Comparison of ENCODE assay signal across 12 cellular contexts in genomic region chr16:32281910-32282309, GRCh38. TPM values are rescaled to one million over a fixed set of nuclear protein-coding genes. Genes with fewer than 3 reads are reported as not detected.
A peak's percentile ranks its signal among the peaks of the same experiment; 100 is the strongest.
DNase-seq lines count a peak whose midpoint lies in the region; ATAC-seq, FAIRE-seq and TF ChIP-seq lines count a peak whose summit lies in the region.
"Not testable (repeated sequence)": the region's sequence is repeated elsewhere in the genome, so short reads cannot be mapped to it uniquely, and the experiment has no call there.
"Had no signal": no experiment of that assay in that cellular context is flagged by ENCODE, and none has a peak within 500 bp of the region (broad histone marks: within the 10 kb centered on the region; RNA-seq: fewer than 3 reads in every experiment).

No MANE protein-coding gene starts in this region.

- intact Hi-C loops in Calu3 (cut with micrococcal nuclease; ENCODE audit: unreplicated experiment); HepG2 (cut with micrococcal nuclease; ENCODE audit: unreplicated experiment): not testable (repeated sequence)

- not testable (repeated sequence) for FAIRE-seq in HepG2 (lab: Jason Lieb, UNC)

- DNase-seq in Calu3; activated T-cell treated with anti-CD3 and anti-CD28 coated beads, Interleukin-2, amount 50 U/mL, for 24 hours; activated naive CD8-positive, alpha-beta T cell treated with anti-CD3 and anti-CD28 coated beads, Interleukin-2, amount 10 ng/mL, durations not matched to agents 7 days and 5 days; central memory CD8-positive, alpha-beta T cell (ENCODE audit: low spot score in 2 of 2); HepG2 (ENCODE audit: low spot score); progenitor cell of endocrine pancreas (ENCODE audit: low spot score, unreplicated experiment): not testable (repeated sequence)

- BruUV-seq in Calu3 (replicated peaks; lab: Mats Ljungman, UMichigan); HepG2 (replicated peaks; lab: Mats Ljungman, UMichigan): not testable (repeated sequence)

- not testable (repeated sequence) for H3K27ac ChIP-seq in HepG2 (ENCODE audit: extremely low read length, insufficient read depth, low read length)

- not testable (repeated sequence) for H2AFZ ChIP-seq in HepG2 (ENCODE audit: low read length)

- not testable (repeated sequence) for TF ChIP-seq CTCF in Calu3 (IDR thresholded peaks at IDR 0.05; ENCODE audit: unreplicated experiment); HepG2 (CRISPR knock-in tag; IDR thresholded peaks at IDR 0.05); progenitor cell of endocrine pancreas (IDR thresholded peaks at IDR 0.05; ENCODE audit: unreplicated experiment)

- TF ChIP-seq RAD21 in HepG2 (CRISPR knock-in tag; IDR thresholded peaks at IDR 0.05), result not testable (repeated sequence)

- H3K4me1 Mint-ChIP-seq in Calu3 (ENCODE audit: low read depth, unreplicated experiment); activated T-cell treated with anti-CD3 and anti-CD28 coated beads, Interleukin-2, amount 50 U/mL, for 24 hours (ENCODE audit: low read depth); activated naive CD8-positive, alpha-beta T cell treated with anti-CD3 and anti-CD28 coated beads, Interleukin-2, amount 10 ng/mL, durations not matched to agents 7 days and 5 days; central memory CD8-positive, alpha-beta T cell; progenitor cell of endocrine pancreas (ENCODE audit: low read depth): not testable (repeated sequence)

- not testable (repeated sequence) for H3K27me3 ChIP-seq in HepG2 (ENCODE audit: control insufficient read depth in 1 of 2, insufficient read depth in 2 of 2, low read length in 2 of 2)

- POLR2A ChIA-PET in activated naive CD8-positive, alpha-beta T cell treated with anti-CD3 and anti-CD28 coated beads, Interleukin-2, amount 10 ng/mL, durations not matched to agents 7 days and 5 days (lab: Charles Lee); HepG2 (lab: Yijun Ruan, JAX): not testable (repeated sequence)

- H4K20me1 ChIP-seq in HepG2 (ENCODE audit: insufficient read depth, low read length), result not testable (repeated sequence)

- not testable (repeated sequence) for H3K4me3 Mint-ChIP-seq in Calu3 (ENCODE audit: low read depth, unreplicated experiment); activated T-cell treated with anti-CD3 and anti-CD28 coated beads, Interleukin-2, amount 50 U/mL, for 24 hours; activated naive CD8-positive, alpha-beta T cell treated with anti-CD3 and anti-CD28 coated beads, Interleukin-2, amount 10 ng/mL, durations not matched to agents 7 days and 5 days; central memory CD8-positive, alpha-beta T cell; progenitor cell of endocrine pancreas (ENCODE audit: low read depth)

- H3K27ac Mint-ChIP-seq in Calu3 (ENCODE audit: unreplicated experiment) (peak overlapping the region; percentile 85), progenitor cell of endocrine pancreas (peak overlapping the region; percentile 91)
- H3K27ac Mint-ChIP-seq in activated T-cell treated with anti-CD3 and anti-CD28 coated beads, Interleukin-2, amount 50 U/mL, for 24 hours, result peak overlapping the region; percentile 71
- H3K27ac Mint-ChIP-seq in activated naive CD8-positive, alpha-beta T cell treated with anti-CD3 and anti-CD28 coated beads, Interleukin-2, amount 10 ng/mL, durations not matched to agents 7 days and 5 days, result peak overlapping the region; percentile 47
- peak overlapping the region; percentile 82 for H3K27ac Mint-ChIP-seq in central memory CD8-positive, alpha-beta T cell (ENCODE audit: low read depth)

- not testable (repeated sequence) for H3K4me3 ChIP-seq in HepG2 (replicated peaks in 1 of 3; ENCODE audit: insufficient read depth in 1 of 3, low read depth in 2 of 3, low read length in 3 of 3)

- not testable (repeated sequence) for H3K9ac ChIP-seq in HepG2 (ENCODE audit: insufficient read depth, low read depth, low read length)

- in situ Hi-C loops in HepG2 (cut with HindIII; ENCODE audit: extremely low pct_ligation_motif_present, low pct_unique_long_range_greater_than_20kb), result not testable (repeated sequence)

- not testable (repeated sequence) for H3K27me3 Mint-ChIP-seq in Calu3 (ENCODE audit: unreplicated experiment); activated T-cell treated with anti-CD3 and anti-CD28 coated beads, Interleukin-2, amount 50 U/mL, for 24 hours; activated naive CD8-positive, alpha-beta T cell treated with anti-CD3 and anti-CD28 coated beads, Interleukin-2, amount 10 ng/mL, durations not matched to agents 7 days and 5 days; central memory CD8-positive, alpha-beta T cell; progenitor cell of endocrine pancreas

- H3K36me3 ChIP-seq in HepG2 (replicated peaks in 1 of 2; ENCODE audit: control insufficient read depth in 1 of 2, insufficient read depth in 2 of 2, low read length in 2 of 2), result not testable (repeated sequence)

- not testable (repeated sequence) for TF ChIP-seq EP300 in HepG2 (IDR thresholded peaks at IDR 0.05; ENCODE audit: low read depth in 2 of 2, low read length in 2 of 2); HepG2 (CRISPR knock-in tag; IDR thresholded peaks at IDR 0.05; ENCODE audit: borderline replicate concordance)

- not testable (repeated sequence) for H3K9me3 ChIP-seq in HepG2 (ENCODE audit: low read length)

- TF ChIP-seq POLR2A in HepG2 (IDR thresholded peaks at IDR 0.05; ENCODE audit: insufficient read depth in 1 of 2, low read depth in 2 of 2, low read length in 2 of 2), result not testable (repeated sequence)

- ATAC-seq in activated naive CD8-positive, alpha-beta T cell treated with anti-CD3 and anti-CD28 coated beads, Interleukin-2, amount 10 ng/mL, durations not matched to agents 7 days and 5 days (ENCODE audit: low read depth); central memory CD8-positive, alpha-beta T cell (replicated peaks; ENCODE audit: extremely low read depth, poor library complexity, severe bottlenecking); HepG2: not testable (repeated sequence)

- 6% methylated on average over 1 of the region's 1 CpG for WGBS in HepG2 (ENCODE audit: low lambda C conversion rate)

- CTCF ChIA-PET in Calu3 (lab: Charles Lee); HepG2 (lab: Yijun Ruan, JAX; ENCODE audit: low intra/inter-chr PET ratio, low total read pairs): not testable (repeated sequence)

- not testable (repeated sequence) for H3K4me2 ChIP-seq in HepG2 (ENCODE audit: low read depth, low read length)

- H3K79me2 ChIP-seq in HepG2 (ENCODE audit: insufficient read depth, low read length), result not testable (repeated sequence)

- not testable (repeated sequence) for H3K36me3 Mint-ChIP-seq in Calu3 (ENCODE audit: insufficient read depth, unreplicated experiment); activated T-cell treated with anti-CD3 and anti-CD28 coated beads, Interleukin-2, amount 50 U/mL, for 24 hours (ENCODE audit: low read depth); activated naive CD8-positive, alpha-beta T cell treated with anti-CD3 and anti-CD28 coated beads, Interleukin-2, amount 10 ng/mL, durations not matched to agents 7 days and 5 days; central memory CD8-positive, alpha-beta T cell (ENCODE audit: insufficient read depth); progenitor cell of endocrine pancreas (ENCODE audit: insufficient read depth)

- H3K4me1 ChIP-seq in HepG2 (ENCODE audit: insufficient read depth, low read length), result not testable (repeated sequence)

- H3K9me3 Mint-ChIP-seq in Calu3 (ENCODE audit: low read depth, unreplicated experiment); activated T-cell treated with anti-CD3 and anti-CD28 coated beads, Interleukin-2, amount 50 U/mL, for 24 hours; activated naive CD8-positive, alpha-beta T cell treated with anti-CD3 and anti-CD28 coated beads, Interleukin-2, amount 10 ng/mL, durations not matched to agents 7 days and 5 days; central memory CD8-positive, alpha-beta T cell; progenitor cell of endocrine pancreas (ENCODE audit: low read depth): not testable (repeated sequence)

RNA-seq across cellular contexts. Expression of gene TP53TG3D, which starts 28.8 kb away (rescaled TPM):
- total RNA-seq in Calu3 (2022) (not detected in 2 replicates), HepG2 (2016; rRNA removed; fragmentation: Illumina TruSeq; extraction: Trizol) (not detected in 2 replicates), progenitor cell of endocrine pancreas (not detected in 2 replicates)
- under 1 TPM; 0.68 to 0.89 TPM for total RNA-seq in activated naive CD8-positive, alpha-beta T cell treated with anti-CD3 and anti-CD28 coated beads, Interleukin-2, amount 10 ng/mL, durations not matched to agents 7 days and 5 days
- not detected in 2 replicates for total RNA-seq in HepG2 (2016; cell fraction: cytosol; rRNA removed; fragmentation: Illumina TruSeq; extraction: Trizol; ENCODE audit: low read depth)
- total RNA-seq in HepG2 (2016; cell fraction: insoluble cytoplasmic fraction; rRNA removed; fragmentation: Illumina TruSeq; extraction: Trizol), result not detected in 2 replicates
- total RNA-seq in HepG2 (2016; cell fraction: membrane; rRNA removed; fragmentation: Illumina TruSeq; extraction: Trizol), result not detected in 2 replicates
- not detected in 2 replicates for total RNA-seq in HepG2 (2016; cell fraction: nucleus; rRNA removed; fragmentation: Illumina TruSeq; extraction: Trizol)
- not detected in 2 replicates for polyA plus RNA-seq in HepG2 (2011; rRNA removed)
- not detected in 2 replicates for polyA plus RNA-seq in HepG2 (2011; cell fraction: cytosol; rRNA removed)
- polyA plus RNA-seq in HepG2 (2011; cell fraction: nucleus; rRNA removed), result not detected in 2 replicates
- polyA plus RNA-seq in HepG2 (2012), result not detected in 2 replicates
- polyA plus RNA-seq in HepG2 (2016; cell fraction: cytosol; fragmentation: Illumina TruSeq; extraction: Trizol; ENCODE audit: low read depth), result not detected in 2 replicates
- polyA plus RNA-seq in HepG2 (2016; cell fraction: insoluble cytoplasmic fraction; fragmentation: Illumina TruSeq; extraction: Trizol; ENCODE audit: low read depth), result not detected in 2 replicates
- polyA plus RNA-seq in HepG2 (2016; cell fraction: membrane; fragmentation: Illumina TruSeq; extraction: Trizol; ENCODE audit: low read depth), result not detected in 2 replicates
- not detected in 2 replicates for polyA plus RNA-seq in HepG2 (2016; cell fraction: nucleus; fragmentation: Illumina TruSeq; extraction: Trizol; ENCODE audit: insufficient read depth, low read depth)
- not detected in 2 replicates for polyA minus RNA-seq in HepG2 (2011; rRNA and poly(A)+ RNA removed; ENCODE audit: low replicate concordance)
- not detected in 2 replicates for polyA minus RNA-seq in HepG2 (2011; cell fraction: cytosol; rRNA and poly(A)+ RNA removed)
- not detected in 2 replicates for polyA minus RNA-seq in HepG2 (2011; cell fraction: nucleus; rRNA and poly(A)+ RNA removed)
- total RNA-seq: A673; CD4-positive, alpha-beta memory T cell; H1; H9 had no signal
- polyA plus RNA-seq: AG04450, CD14-positive monocyte, H1 had no signal
